In the genomic region with DNA sequence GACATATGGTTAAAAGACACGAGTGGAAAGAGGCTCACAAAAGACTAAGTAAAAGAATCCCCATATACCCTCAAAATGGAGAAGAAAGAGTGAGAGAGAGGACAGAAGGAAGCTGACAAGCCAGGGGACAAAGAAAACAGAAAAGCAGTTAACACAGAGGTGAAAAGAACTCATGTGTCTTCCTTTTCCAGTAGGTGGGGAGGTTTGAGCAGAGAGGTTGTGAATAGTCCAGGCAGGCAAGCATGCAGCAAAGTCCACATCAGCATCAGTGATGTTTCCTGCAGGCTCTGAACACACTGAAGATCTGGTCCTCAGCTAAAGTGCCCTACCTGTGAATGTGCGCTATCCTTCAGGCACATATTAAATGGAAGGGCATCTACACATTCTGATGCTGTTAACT, we compare ENCODE assay signal across 36 cellular contexts.
"Had no signal": no experiment of that assay in that cellular context is flagged by ENCODE, and none has a peak within 500 bp of the region (broad histone marks: within the 10 kb centered on the region; RNA-seq: fewer than 3 reads in every experiment).

No MANE protein-coding gene starts in this region.

- H3K36me3 ChIP-seq: brain microvascular endothelial cell, Peyer's patch, SJSA1 had no signal

- H3K27me3 ChIP-seq: brain microvascular endothelial cell, Peyer's patch had no signal

- H3K4me1 Mint-ChIP-seq: activated CD4-positive, alpha-beta memory T cell treated with anti-CD3 and anti-CD28 coated beads, Interleukin-2, amount 10 ng/mL, durations not matched to agents 7 days and 5 days; activated CD8-positive, alpha-beta memory T cell treated with anti-CD3 and anti-CD28 coated beads, Interleukin-2, amount 10 ng/mL, durations not matched to agents 7 days and 5 days; activated naive CD8-positive, alpha-beta T cell treated with anti-CD3 and anti-CD28 coated beads for 36 hours; activated T-helper 17 cell treated with anti-CD3 and anti-CD28 coated beads, Interleukin-2, amount 50 U/mL, for 72 hours had no signal

- H3K9me3 Mint-ChIP-seq: activated naive CD8-positive, alpha-beta T cell treated with anti-CD3 and anti-CD28 coated beads for 36 hours; activated T-cell treated with anti-CD3 and anti-CD28 coated beads, Interleukin-2, amount 50 U/mL, for 72 hours; activated T-helper 17 cell treated with anti-CD3 and anti-CD28 coated beads, Interleukin-2, amount 50 U/mL, for 72 hours had no signal

- H3K9me3 ChIP-seq: Peyer's patch, SJSA1 had no signal

- DNase-seq: activated CD4-positive, alpha-beta memory T cell treated with anti-CD3 and anti-CD28 coated beads, Interleukin-2, amount 10 ng/mL, durations not matched to agents 7 days and 5 days; activated CD4-positive, alpha-beta T cell treated with anti-CD3 and anti-CD28 coated beads for 1 hour; activated CD4-positive, alpha-beta T cell treated with anti-CD3 and anti-CD28 coated beads for 48 hours; activated CD4-positive, CD25-positive, alpha-beta regulatory T cell; activated CD8-positive, alpha-beta memory T cell treated with anti-CD3 and anti-CD28 coated beads for 24 hours; activated CD8-positive, alpha-beta memory T cell treated with anti-CD3 and anti-CD28 coated beads, Interleukin-2, amount 10 ng/mL, durations not matched to agents 7 days and 5 days; activated CD8-positive, alpha-beta memory T cell treated with anti-CD3 and anti-CD28 coated beads, Interleukin-2, amount 50 U/mL, for 48 hours; activated effector memory CD4-positive, alpha-beta T cell treated with anti-CD3 and anti-CD28 coated beads, Interleukin-2, amount 50 U/mL, for 16 hours; activated naive CD4-positive, alpha-beta T cell; activated naive CD4-positive, alpha-beta T cell treated with anti-CD3 and anti-CD28 coated beads, Interleukin-2, amount 50 U/mL, for 16 hours; activated naive CD8-positive, alpha-beta T cell treated with anti-CD3 and anti-CD28 coated beads for 36 hours; activated T-cell treated with anti-CD3 and anti-CD28 coated beads, Interleukin-2, amount 50 U/mL, for 72 hours; amniotic stem cell; aorta; brain microvascular endothelial cell; central memory CD4-positive, alpha-beta T cell; NCI-H1105; NCI-H1417 treated with DMSO at 0.1 percent for 48 hours; NCI-H187 treated with DMSO at 0.1 percent for 48 hours; NCI-H2081; NCI-H2171 treated with DMSO at 0.1 percent for 48 hours; NCI-H2227 treated with DMSO at 0.1 percent for 48 hours; NCI-H446; NCI-H510A treated with DMSO at 0.1 percent for 48 hours; NCI-H69; PC-3; Peyer's patch; RPMI8226; SHP77 treated with DMSO at 0.1 percent for 48 hours; SW 1271; T-helper 1 cell; T-helper 2 cell; T-helper 9 cell had no signal

- H3K27ac Mint-ChIP-seq: activated CD4-positive, alpha-beta memory T cell treated with anti-CD3 and anti-CD28 coated beads, Interleukin-2, amount 10 ng/mL, durations not matched to agents 7 days and 5 days; activated CD8-positive, alpha-beta memory T cell treated with anti-CD3 and anti-CD28 coated beads, Interleukin-2, amount 10 ng/mL, durations not matched to agents 7 days and 5 days; activated naive CD8-positive, alpha-beta T cell treated with anti-CD3 and anti-CD28 coated beads for 36 hours; activated T-cell treated with anti-CD3 and anti-CD28 coated beads, Interleukin-2, amount 50 U/mL, for 72 hours; activated T-helper 17 cell treated with anti-CD3 and anti-CD28 coated beads, Interleukin-2, amount 50 U/mL, for 72 hours had no signal

- H3K36me3 Mint-ChIP-seq: activated CD8-positive, alpha-beta memory T cell treated with anti-CD3 and anti-CD28 coated beads, Interleukin-2, amount 10 ng/mL, durations not matched to agents 7 days and 5 days; activated naive CD8-positive, alpha-beta T cell treated with anti-CD3 and anti-CD28 coated beads for 36 hours had no signal

- H3K4me1 ChIP-seq: Peyer's patch, SJSA1 had no signal

- H3K4me3 Mint-ChIP-seq: activated CD4-positive, alpha-beta memory T cell treated with anti-CD3 and anti-CD28 coated beads, Interleukin-2, amount 10 ng/mL, durations not matched to agents 7 days and 5 days; activated CD8-positive, alpha-beta memory T cell treated with anti-CD3 and anti-CD28 coated beads, Interleukin-2, amount 10 ng/mL, durations not matched to agents 7 days and 5 days; activated naive CD8-positive, alpha-beta T cell treated with anti-CD3 and anti-CD28 coated beads for 36 hours; activated T-cell treated with anti-CD3 and anti-CD28 coated beads, Interleukin-2, amount 50 U/mL, for 72 hours; activated T-helper 17 cell treated with anti-CD3 and anti-CD28 coated beads, Interleukin-2, amount 50 U/mL, for 72 hours had no signal

- H3K4me3 ChIP-seq: Peyer's patch, SJSA1 had no signal

- H3K27me3 Mint-ChIP-seq: activated CD4-positive, alpha-beta memory T cell treated with anti-CD3 and anti-CD28 coated beads, Interleukin-2, amount 10 ng/mL, durations not matched to agents 7 days and 5 days; activated CD8-positive, alpha-beta memory T cell treated with anti-CD3 and anti-CD28 coated beads, Interleukin-2, amount 10 ng/mL, durations not matched to agents 7 days and 5 days; activated naive CD8-positive, alpha-beta T cell treated with anti-CD3 and anti-CD28 coated beads for 36 hours; activated T-helper 17 cell treated with anti-CD3 and anti-CD28 coated beads, Interleukin-2, amount 50 U/mL, for 72 hours had no signal

- H3K27ac ChIP-seq: brain microvascular endothelial cell, Peyer's patch, SJSA1, VCaP had no signal

- ATAC-seq: activated CD8-positive, alpha-beta memory T cell treated with anti-CD3 and anti-CD28 coated beads, Interleukin-2, amount 10 ng/mL, durations not matched to agents 7 days and 5 days; activated T-cell treated with anti-CD3 and anti-CD28 coated beads, Interleukin-2, amount 50 U/mL, for 72 hours; activated T-helper 17 cell treated with anti-CD3 and anti-CD28 coated beads, Interleukin-2, amount 50 U/mL, for 72 hours; PC-3 had no signal
